ENCODE assay signal across 9 cellular contexts in genomic region chr10:119333146-119333792, GRCh38.
DNase-seq lines count a peak whose midpoint lies in the region; ATAC-seq and TF ChIP-seq lines count a peak whose summit lies in the region.
"Had no signal": no experiment of that assay in that cellular context is flagged by ENCODE, and none has a peak within 500 bp of the region (broad histone marks: within the 10 kb centered on the region; RNA-seq: fewer than 3 reads in every experiment).

No MANE protein-coding gene starts in this region.

- no peaks in the 10 kb centered on the region for H4K20me1 ChIP-seq in SK-N-SH (ENCODE audit: insufficient read depth)

- WGBS in SK-N-SH (ENCODE audit: low lambda C conversion rate): 90% methylated on average over 7 of the region's 8 CpGs

- peaks cover 11 to 15% of the 10 kb centered on the region in 2 donors for H3K36me3 Mint-ChIP-seq in CD14-positive monocyte

- H3K27me3 Mint-ChIP-seq in CD14-positive monocyte (ENCODE audit: low read depth in 3 of 3): peaks cover 2 to 5% (median 3%) of the 10 kb centered on the region in 3 donors

- H3K9me2 ChIP-seq in SK-N-SH: no peaks in the 10 kb centered on the region

- no peaks in the 10 kb centered on the region for H3K79me2 ChIP-seq in SK-N-SH (ENCODE audit: insufficient read depth)

- CTCF ChIA-PET in SK-N-SH (lab: Yijun Ruan, JAX): interaction anchor here (0.7 to 5.2 kb wide), 7 partner anchors 9 to 157 kb away, joined by 3 to 27 read pairs (median 3); no protein-coding TSS in a partner anchor

- no peak for TF ChIP-seq CTCF in SK-N-SH (IDR thresholded peaks at IDR 0.05)
- TF ChIP-seq CTCF in CD14-positive monocyte (IDR thresholded peaks at IDR 0.05): no peak

- no peak overlapping the region for H3K4me2 ChIP-seq in SK-N-SH

- H3K9ac ChIP-seq in SK-N-SH: no peak overlapping the region

- peak overlapping the region in 1 of 7 donors; percentile 26 for H3K27ac Mint-ChIP-seq in CD14-positive monocyte

- no peaks in the 10 kb centered on the region for H3K27me3 ChIP-seq in SK-N-SH (ENCODE audit: insufficient read depth)

- no peak for TF ChIP-seq EP300 in SK-N-SH (IDR thresholded peaks at IDR 0.05; ENCODE audit: borderline replicate concordance in 1 of 2, low read depth in 1 of 2, low read length in 1 of 2)

- no peaks in the 10 kb centered on the region for H3K9me3 Mint-ChIP-seq in CD14-positive monocyte

- no peak overlapping the region for H3K4me3 Mint-ChIP-seq in CD14-positive monocyte

- no peak for TF ChIP-seq RAD21 in SK-N-SH (IDR thresholded peaks at IDR 0.05; ENCODE audit: low read length)

- ATAC-seq in SK-N-SH treated with all-trans-retinoic acid at 6 μM for 48 hours: no peak
- ATAC-seq in GM19023 (IDR thresholded peaks at IDR 0.05; ENCODE audit: unreplicated experiment): no peak

- POLR2A ChIA-PET in SK-N-SH (lab: Yijun Ruan, JAX): interaction anchor here (1.1 kb wide), 1 partner anchor 86 kb away, joined by 3 read pairs; no protein-coding TSS in a partner anchor

- H3K4me1 ChIP-seq in SK-N-SH (ENCODE audit: control insufficient read depth in 1 of 2, insufficient read depth in 2 of 2, low read depth in 1 of 2, low read length in 1 of 2): peaks cover 12 to 13% of the 10 kb centered on the region in 2 experiments; a peak in 2 of 4 replicates

- DNase-seq in SK-N-SH: no peak
- DNase-seq in activated CD8-positive, alpha-beta memory T cell treated with anti-CD3 and anti-CD28 coated beads, Interleukin-2, amount 50 U/mL, for 24 hours (ENCODE audit: extremely low read depth): peak; percentile 47
- peak; percentile 56 for DNase-seq in iris pigment epithelial cell (ENCODE audit: low read depth)
- peak; percentile 35 for DNase-seq in stimulated activated CD8-positive, alpha-beta memory T cell treated with anti-CD3 and anti-CD28 coated beads, Interleukin-7, amount 100 ng/mL, for 24 hours (ENCODE audit: low read depth)
- no peak for DNase-seq in NCI-H345 (lab: John Stamatoyannopoulos, UW)
- DNase-seq in CD14-positive monocyte (ENCODE audit: low spot score): no peak
- DNase-seq: occipital lobe had no signal

- no peaks in the 10 kb centered on the region for H3K36me3 ChIP-seq in SK-N-SH (replicated peaks in 1 of 2; ENCODE audit: control insufficient read depth in 1 of 2, insufficient read depth in 2 of 2, low read length in 1 of 2)

- no peaks in the 10 kb centered on the region for H3K9me3 ChIP-seq in SK-N-SH

- H3K27ac ChIP-seq in SK-N-SH (ENCODE audit: low read depth in 2 of 2, low read length in 1 of 2): no peak overlapping the region

- H3K4me1 Mint-ChIP-seq in CD14-positive monocyte: no peaks in the 10 kb centered on the region

- no peak overlapping the region for H2AFZ ChIP-seq in SK-N-SH (ENCODE audit: low read depth)

- H3K4me3 ChIP-seq in SK-N-SH (ENCODE audit: low read depth in 2 of 2, low read length in 1 of 2): no peak overlapping the region

- intact Hi-C loops in CD14-positive monocyte (cut with micrococcal nuclease): no loop called here

- no peaks in the 10 kb centered on the region for H3F3A ChIP-seq in SK-N-SH (replicated peaks; ENCODE audit: insufficient read depth)

TF ChIP-seq in SK-N-SH, 30 proteins besides CTCF, POLR2A, EP300 and RAD21 (continues in another document):
- TF ChIP-seq ELF1 (IDR thresholded peaks at IDR 0.05) (no peak), CHD2 (IDR thresholded peaks at IDR 0.05; ENCODE audit: low read length, partially characterized antibody) (no peak), EZH2phosphoT487 (IDR thresholded peaks at IDR 0.05; ENCODE audit: borderline replicate concordance, low read depth) (no peak), RXRA (IDR thresholded peaks at IDR 0.05; ENCODE audit: borderline replicate concordance, low read depth) (no peak), USF1 (IDR thresholded peaks at IDR 0.05; ENCODE audit: borderline replicate concordance, low read depth) (no peak), TCF12 (IDR thresholded peaks at IDR 0.05) (peak; percentile 71), FOSL2 (IDR thresholded peaks at IDR 0.05; ENCODE audit: borderline replicate concordance, low read depth) (peak; percentile 15; the same call in 1 of the 2 replicates), MEF2A (IDR thresholded peaks at IDR 0.05; ENCODE audit: borderline replicate concordance, low read depth) (no peak)
- TF ChIP-seq, protein P1, sequence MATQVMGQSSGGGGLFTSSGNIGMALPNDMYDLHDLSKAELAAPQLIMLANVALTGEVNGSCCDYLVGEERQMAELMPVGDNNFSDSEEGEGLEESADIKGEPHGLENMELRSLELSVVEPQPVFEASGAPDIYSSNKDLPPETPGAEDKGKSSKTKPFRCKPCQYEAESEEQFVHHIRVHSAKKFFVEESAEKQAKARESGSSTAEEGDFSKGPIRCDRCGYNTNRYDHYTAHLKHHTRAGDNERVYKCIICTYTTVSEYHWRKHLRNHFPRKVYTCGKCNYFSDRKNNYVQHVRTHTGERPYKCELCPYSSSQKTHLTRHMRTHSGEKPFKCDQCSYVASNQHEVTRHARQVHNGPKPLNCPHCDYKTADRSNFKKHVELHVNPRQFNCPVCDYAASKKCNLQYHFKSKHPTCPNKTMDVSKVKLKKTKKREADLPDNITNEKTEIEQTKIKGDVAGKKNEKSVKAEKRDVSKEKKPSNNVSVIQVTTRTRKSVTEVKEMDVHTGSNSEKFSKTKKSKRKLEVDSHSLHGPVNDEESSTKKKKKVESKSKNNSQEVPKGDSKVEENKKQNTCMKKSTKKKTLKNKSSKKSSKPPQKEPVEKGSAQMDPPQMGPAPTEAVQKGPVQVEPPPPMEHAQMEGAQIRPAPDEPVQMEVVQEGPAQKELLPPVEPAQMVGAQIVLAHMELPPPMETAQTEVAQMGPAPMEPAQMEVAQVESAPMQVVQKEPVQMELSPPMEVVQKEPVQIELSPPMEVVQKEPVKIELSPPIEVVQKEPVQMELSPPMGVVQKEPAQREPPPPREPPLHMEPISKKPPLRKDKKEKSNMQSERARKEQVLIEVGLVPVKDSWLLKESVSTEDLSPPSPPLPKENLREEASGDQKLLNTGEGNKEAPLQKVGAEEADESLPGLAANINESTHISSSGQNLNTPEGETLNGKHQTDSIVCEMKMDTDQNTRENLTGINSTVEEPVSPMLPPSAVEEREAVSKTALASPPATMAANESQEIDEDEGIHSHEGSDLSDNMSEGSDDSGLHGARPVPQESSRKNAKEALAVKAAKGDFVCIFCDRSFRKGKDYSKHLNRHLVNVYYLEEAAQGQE (IDR thresholded peaks at IDR 0.05; ENCODE audit: low read depth, low read length): no peak

TF ChIP-seq in SK-N-SH treated with all-trans-retinoic acid at 6 μM for 48 hours, 23 proteins besides CTCF, POLR2A, EP300 and RAD21:
- TF ChIP-seq BACH2 (CRISPR knock-in tag; IDR thresholded peaks at IDR 0.05; ENCODE audit: borderline replicate concordance) (no peak), GLIS3 (CRISPR knock-in tag; IDR thresholded peaks at IDR 0.05) (no peak), RARB (CRISPR knock-in tag; IDR thresholded peaks at IDR 0.05) (no peak), CREB5 (CRISPR knock-in tag; IDR thresholded peaks at IDR 0.05; ENCODE audit: low read depth) (no peak), ZNF565 (CRISPR knock-in tag; conservative IDR thresholded peaks at IDR 0.05; ENCODE audit: low read depth) (no peak)

Comparison
In these comparisons a context has a peak if more than half of its experiments do, and no peak if none do; other contexts are left out.
1. DNase-seq: peak in activated CD8-positive, alpha-beta memory T cell treated with anti-CD3 and anti-CD28 coated beads, Interleukin-2, amount 50 U/mL, for 24 hours (single experiment), iris pigment epithelial cell (single experiment) and stimulated activated CD8-positive, alpha-beta memory T cell treated with anti-CD3 and anti-CD28 coated beads, Interleukin-7, amount 100 ng/mL, for 24 hours (single experiment); none in SK-N-SH (single experiment), NCI-H345 (single experiment) and CD14-positive monocyte (single experiment).